Comparison of ENCODE assay signal across 18 cellular contexts in the genomic region with DNA sequence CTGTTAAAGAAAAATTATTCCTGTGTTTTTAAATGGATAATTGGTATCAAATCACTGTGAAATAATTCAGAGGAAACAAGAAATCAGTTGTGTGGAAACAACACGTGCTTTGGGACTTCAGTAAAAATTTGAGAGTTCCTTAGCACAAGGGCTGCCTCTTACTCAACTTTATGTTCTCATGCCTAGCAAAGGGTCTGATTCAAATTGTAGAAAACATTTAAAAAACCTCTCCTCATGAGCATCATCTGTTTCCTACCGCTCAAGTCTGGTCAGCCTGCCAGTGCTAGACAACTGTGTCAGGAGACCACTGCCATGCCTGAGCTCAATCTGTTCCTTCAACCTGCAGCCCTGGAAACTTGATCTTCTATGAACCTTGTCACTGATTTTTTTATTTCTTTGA.
"Had no signal": no experiment of that assay in that cellular context is flagged by ENCODE, and none has a peak within 500 bp of the region (broad histone marks: within the 10 kb centered on the region; RNA-seq: fewer than 3 reads in every experiment).

No MANE protein-coding gene starts in this region.

- H3K4me3 Mint-ChIP-seq: activated CD4-positive, alpha-beta memory T cell treated with anti-CD3 and anti-CD28 coated beads, Interleukin-2, amount 10 ng/mL, durations not matched to agents 7 days and 5 days; activated naive CD8-positive, alpha-beta T cell treated with anti-CD3 and anti-CD28 coated beads for 36 hours; activated T-cell treated with anti-CD3 and anti-CD28 coated beads, Interleukin-2, amount 50 U/mL, for 72 hours; stimulated activated effector memory CD8-positive, alpha-beta T cell treated with anti-CD3 and anti-CD28 coated beads, Interleukin-12 subunit alpha, Interleukin-12 subunit beta, amount 100 ng/mL, for 72 hours had no signal

- H3K27ac Mint-ChIP-seq: activated CD4-positive, alpha-beta memory T cell treated with anti-CD3 and anti-CD28 coated beads, Interleukin-2, amount 10 ng/mL, durations not matched to agents 7 days and 5 days; activated naive CD8-positive, alpha-beta T cell treated with anti-CD3 and anti-CD28 coated beads for 36 hours; activated T-cell treated with anti-CD3 and anti-CD28 coated beads, Interleukin-2, amount 50 U/mL, for 72 hours; stimulated activated effector memory CD8-positive, alpha-beta T cell treated with anti-CD3 and anti-CD28 coated beads, Interleukin-12 subunit alpha, Interleukin-12 subunit beta, amount 100 ng/mL, for 72 hours had no signal

- H3K27ac ChIP-seq: breast epithelium, dorsolateral prefrontal cortex, esophagus muscularis mucosa, gastrocnemius medialis, parathyroid adenoma, tibial nerve, vagina, VCaP had no signal

- H3K4me1 ChIP-seq: breast epithelium, gastrocnemius medialis, parathyroid adenoma, vagina had no signal

- H3K4me1 Mint-ChIP-seq: activated CD4-positive, alpha-beta memory T cell treated with anti-CD3 and anti-CD28 coated beads, Interleukin-2, amount 10 ng/mL, durations not matched to agents 7 days and 5 days; activated naive CD8-positive, alpha-beta T cell treated with anti-CD3 and anti-CD28 coated beads for 36 hours; stimulated activated effector memory CD8-positive, alpha-beta T cell treated with anti-CD3 and anti-CD28 coated beads, Interleukin-12 subunit alpha, Interleukin-12 subunit beta, amount 100 ng/mL, for 72 hours had no signal

- ATAC-seq: activated T-cell treated with anti-CD3 and anti-CD28 coated beads, Interleukin-2, amount 50 U/mL, for 72 hours; gastrocnemius medialis; stimulated activated effector memory CD8-positive, alpha-beta T cell treated with anti-CD3 and anti-CD28 coated beads, Interleukin-12 subunit alpha, Interleukin-12 subunit beta, amount 100 ng/mL, for 72 hours had no signal

- H3K27me3 Mint-ChIP-seq: activated CD4-positive, alpha-beta memory T cell treated with anti-CD3 and anti-CD28 coated beads, Interleukin-2, amount 10 ng/mL, durations not matched to agents 7 days and 5 days; activated naive CD8-positive, alpha-beta T cell treated with anti-CD3 and anti-CD28 coated beads for 36 hours had no signal

- H2AFZ ChIP-seq: parathyroid adenoma had no signal

- H3K27me3 ChIP-seq: breast epithelium, dorsolateral prefrontal cortex, esophagus muscularis mucosa, gastrocnemius medialis, tibial nerve, vagina had no signal

- H3K9me3 ChIP-seq: breast epithelium, esophagus muscularis mucosa, gastrocnemius medialis, tibial nerve, vagina had no signal

- DNase-seq: activated CD4-positive, alpha-beta memory T cell treated with anti-CD3 and anti-CD28 coated beads, Interleukin-2, amount 10 ng/mL, durations not matched to agents 7 days and 5 days; activated CD8-positive, alpha-beta memory T cell treated with anti-CD3 and anti-CD28 coated beads, Interleukin-2, amount 50 U/mL, for 4 hours; activated gamma-delta T cell treated with Interleukin-2 at 50 U/mL for 16 hours; activated naive CD8-positive, alpha-beta T cell treated with anti-CD3 and anti-CD28 coated beads for 36 hours; activated T-cell treated with anti-CD3 and anti-CD28 coated beads, Interleukin-2, amount 50 U/mL, for 72 hours; aorta; dorsolateral prefrontal cortex; gastrocnemius medialis; mesendoderm; retina had no signal

- H3K4me3 ChIP-seq: breast epithelium, dorsolateral prefrontal cortex, esophagus muscularis mucosa, gastrocnemius medialis, skin epidermis, tibial nerve, vagina had no signal

- H3K9ac ChIP-seq: parathyroid adenoma had no signal

- H3K36me3 Mint-ChIP-seq: activated naive CD8-positive, alpha-beta T cell treated with anti-CD3 and anti-CD28 coated beads for 36 hours; stimulated activated effector memory CD8-positive, alpha-beta T cell treated with anti-CD3 and anti-CD28 coated beads, Interleukin-12 subunit alpha, Interleukin-12 subunit beta, amount 100 ng/mL, for 72 hours had no signal

- H3K79me2 ChIP-seq: parathyroid adenoma had no signal

- H3K36me3 ChIP-seq: breast epithelium, esophagus muscularis mucosa, gastrocnemius medialis, tibial nerve, vagina had no signal
